ENCODE assay signal across 14 cellular contexts in the genomic region with DNA sequence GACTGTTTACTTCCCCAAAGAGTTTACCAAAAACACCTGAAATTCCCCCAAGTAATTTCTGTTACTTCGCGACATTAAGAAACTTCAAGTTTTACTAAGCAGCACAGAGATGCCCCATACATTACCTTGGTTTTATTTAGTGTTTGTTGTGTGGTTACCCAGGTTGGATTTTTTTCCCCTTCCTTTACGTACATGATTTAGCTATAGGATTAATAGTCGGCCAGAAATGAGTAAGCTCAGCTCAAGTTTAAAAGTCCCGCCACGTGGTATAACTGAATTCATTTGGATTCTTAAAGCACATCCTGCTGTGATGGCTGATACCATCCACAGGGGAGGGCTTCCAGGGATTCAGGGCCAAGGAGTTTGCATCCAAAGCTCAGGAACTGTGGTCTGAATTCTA.
DNase-seq lines count a peak whose midpoint lies in the region; ATAC-seq and TF ChIP-seq lines count a peak whose summit lies in the region.
"Had no signal": no experiment of that assay in that cellular context is flagged by ENCODE, and none has a peak within 500 bp of the region (broad histone marks: within the 10 kb centered on the region; RNA-seq: fewer than 3 reads in every experiment).

No MANE protein-coding gene starts in this region.

- intact Hi-C loops in natural killer cell (cut with micrococcal nuclease): no loop called here

- peaks cover 41 to 60% of the 10 kb centered on the region in 2 donors for H3K4me1 Mint-ChIP-seq in natural killer cell treated with Interleukin-12 subunit alpha and Interleukin-12 subunit beta and Interleukin-15 and Interleukin-18, amount 100 ng/mL, for 72 hours (ENCODE audit: low read depth in 2 of 2)
- H3K4me1 Mint-ChIP-seq in natural killer cell: peaks cover 44 to 55% of the 10 kb centered on the region in 2 donors

- no peak overlapping the region for H3K4me3 ChIP-seq in H7 (ENCODE audit: insufficient read depth, low read depth, low read length)
- H3K4me3 ChIP-seq: dorsolateral prefrontal cortex, skin epidermis had no signal

- H3K36me3 ChIP-seq in H7 (replicated peaks; ENCODE audit: control insufficient read depth, insufficient read depth, low read length): peaks cover 3% of the 10 kb centered on the region

- no peak overlapping the region for H3K4me3 Mint-ChIP-seq in natural killer cell treated with Interleukin-12 subunit alpha and Interleukin-12 subunit beta and Interleukin-15 and Interleukin-18, amount 100 ng/mL, for 72 hours
- no peak overlapping the region for H3K4me3 Mint-ChIP-seq in natural killer cell

- DNase-seq in natural killer cell treated with Interleukin-12 subunit alpha and Interleukin-12 subunit beta and Interleukin-15 and Interleukin-18, amount 100 ng/mL, for 72 hours (ENCODE audit: low spot score): no peak
- DNase-seq in natural killer cell (no peak), H7 (peak; percentile 71), SW480 (ENCODE audit: low spot score) (no peak), G401 (ENCODE audit: low spot score) (no peak), GDM1 (lab: John Stamatoyannopoulos, UW) (no peak)
- DNase-seq in activated CD4-positive, CD25-positive, alpha-beta regulatory T cell treated with anti-CD3 and anti-CD28 coated beads, Interleukin-2, amount 50 U/mL, for 72 hours: no peak
- DNase-seq: activated CD4-positive, CD25-positive, alpha-beta regulatory T cell; head of caudate nucleus; NCI-H1930 had no signal

- peaks cover 11% of the 10 kb centered on the region for H3K36me3 Mint-ChIP-seq in natural killer cell treated with Interleukin-12 subunit alpha and Interleukin-12 subunit beta and Interleukin-15 and Interleukin-18, amount 100 ng/mL, for 72 hours
- no peaks in the 10 kb centered on the region for H3K36me3 Mint-ChIP-seq in natural killer cell

- no peaks in the 10 kb centered on the region for H3K9me3 Mint-ChIP-seq in natural killer cell treated with Interleukin-12 subunit alpha and Interleukin-12 subunit beta and Interleukin-15 and Interleukin-18, amount 100 ng/mL, for 72 hours
- H3K9me3 Mint-ChIP-seq in natural killer cell: no peaks in the 10 kb centered on the region
- H3K9me3 Mint-ChIP-seq: activated naive CD4-positive, alpha-beta T cell treated with anti-CD3 and anti-CD28 coated beads, Interleukin-2, amount 50 U/mL, for 72 hours had no signal

- peak overlapping the region; percentile 0 to 56 for H3K27ac Mint-ChIP-seq in natural killer cell treated with Interleukin-12 subunit alpha and Interleukin-12 subunit beta and Interleukin-15 and Interleukin-18, amount 100 ng/mL, for 72 hours
- no peak overlapping the region for H3K27ac Mint-ChIP-seq in natural killer cell

- H3K27me3 ChIP-seq in H7 (ENCODE audit: control insufficient read depth, insufficient read depth, low read length): no peaks in the 10 kb centered on the region
- H3K27me3 ChIP-seq: dorsolateral prefrontal cortex had no signal

- peak in 1 of 2 donors; percentile 48 for ATAC-seq in natural killer cell treated with Interleukin-12 subunit alpha and Interleukin-12 subunit beta and Interleukin-15 and Interleukin-18, amount 100 ng/mL, for 72 hours
- ATAC-seq in natural killer cell: no peak
- ATAC-seq in HG03354 (IDR thresholded peaks at IDR 0.05; ENCODE audit: poor library complexity, severe bottlenecking, unreplicated experiment): peak; percentile 75
- ATAC-seq: activated naive CD4-positive, alpha-beta T cell treated with anti-CD3 and anti-CD28 coated beads, Interleukin-2, amount 50 U/mL, for 72 hours had no signal

- H3K27me3 Mint-ChIP-seq in natural killer cell treated with Interleukin-12 subunit alpha and Interleukin-12 subunit beta and Interleukin-15 and Interleukin-18, amount 100 ng/mL, for 72 hours: no peaks in the 10 kb centered on the region
- no peaks in the 10 kb centered on the region for H3K27me3 Mint-ChIP-seq in natural killer cell (ENCODE audit: low read depth in 2 of 2)

- in situ Hi-C loops in G401 (cut with HindIII; ENCODE audit: low sequenced_read_pairs): loop anchor here (5.0 kb wide), 1 partner anchor 47 kb away; no protein-coding TSS in a partner anchor

- no peak for TF ChIP-seq CTCF in natural killer cell (IDR thresholded peaks at IDR 0.05)

Comparison
In these comparisons a context has a peak if more than half of its experiments do, and no peak if none do; other contexts are left out.
1. H3K27ac Mint-ChIP-seq: peak in natural killer cell treated with Interleukin-12 subunit alpha and Interleukin-12 subunit beta and Interleukin-15 and Interleukin-18, amount 100 ng/mL, for 72 hours (2 of 2); none in natural killer cell (0 of 2).